In genomic region chr7:1044189-1045037, GRCh38 we compare ENCODE assay signal across 8 cellular contexts. TPM values are rescaled to one million over a fixed set of nuclear protein-coding genes. Genes with fewer than 3 reads are reported as not detected.
DNase-seq lines count a peak whose midpoint lies in the region; ATAC-seq and TF ChIP-seq lines count a peak whose summit lies in the region.

Gene GPR146 (plus strand): TSS chr7:1044546. CDS start chr7:1057516, 12,970 bp downstream.

- H3K36me3 Mint-ChIP-seq in natural killer cell treated with Interleukin-12 subunit alpha and Interleukin-12 subunit beta and Interleukin-15 and Interleukin-18, amount 100 ng/mL, for 72 hours: no peaks in the 10 kb centered on the region

- H3K4me3 ChIP-seq in fibroblast of mammary gland (ENCODE audit: control insufficient read depth, low read depth, low read length): peak within 1 kb of the TSS; percentile 42

- H3K4me3 Mint-ChIP-seq in natural killer cell treated with Interleukin-12 subunit alpha and Interleukin-12 subunit beta and Interleukin-15 and Interleukin-18, amount 100 ng/mL, for 72 hours: peak within 1 kb of the TSS; percentile 73

- H3K27me3 Mint-ChIP-seq in natural killer cell treated with Interleukin-12 subunit alpha and Interleukin-12 subunit beta and Interleukin-15 and Interleukin-18, amount 100 ng/mL, for 72 hours: peaks cover 0 to 7% of the 10 kb centered on the region in 2 donors

- no peaks in the 10 kb centered on the region for H3K9me3 Mint-ChIP-seq in natural killer cell treated with Interleukin-12 subunit alpha and Interleukin-12 subunit beta and Interleukin-15 and Interleukin-18, amount 100 ng/mL, for 72 hours

- peak; percentile 98 for DNase-seq in EL
- peak; percentile 44 to 66 for DNase-seq in Kasumi-1 (lab: John Stamatoyannopoulos, UW)
- peak; percentile 98 for DNase-seq in RPMI7951 (ENCODE audit: low read depth)
- DNase-seq in activated T-helper 1 cell treated with anti-CD3 and anti-CD28 coated beads, Interleukin-2, amount 50 U/mL, for 16 hours (ENCODE audit: low read depth in 1 of 2, low spot score in 1 of 2): peak; percentile 87 to 89
- peak; percentile 94 for DNase-seq in fibroblast of mammary gland (ENCODE audit: low read depth)
- DNase-seq in natural killer cell treated with Interleukin-12 subunit alpha and Interleukin-12 subunit beta and Interleukin-15 and Interleukin-18, amount 100 ng/mL, for 72 hours (ENCODE audit: low spot score): peak; percentile 95
- peak; percentile 89 for DNase-seq in stimulated activated naive CD4-positive, alpha-beta T cell treated with Interleukin-2 at 50 U/mL for 16 hours (lab: John Stamatoyannopoulos, UW)

- ATAC-seq in GM21825 (IDR thresholded peaks at IDR 0.05; ENCODE audit: unreplicated experiment): peak; percentile 88
- peak; percentile 97 to 99 for ATAC-seq in natural killer cell treated with Interleukin-12 subunit alpha and Interleukin-12 subunit beta and Interleukin-15 and Interleukin-18, amount 100 ng/mL, for 72 hours

- peak; percentile 42 for TF ChIP-seq CTCF in fibroblast of mammary gland (conservative IDR thresholded peaks at IDR 0.05; ENCODE audit: control insufficient read depth, insufficient read depth, low read depth, low read length)

- H3K4me1 Mint-ChIP-seq in natural killer cell treated with Interleukin-12 subunit alpha and Interleukin-12 subunit beta and Interleukin-15 and Interleukin-18, amount 100 ng/mL, for 72 hours (ENCODE audit: low read depth in 2 of 2): peaks cover 36 to 40% of the 10 kb centered on the region in 2 donors

- H3K27ac Mint-ChIP-seq in natural killer cell treated with Interleukin-12 subunit alpha and Interleukin-12 subunit beta and Interleukin-15 and Interleukin-18, amount 100 ng/mL, for 72 hours: peak within 1 kb of the TSS; percentile 35 to 84

RNA-seq across cellular contexts. Expression of gene GPR146, which starts in this region (rescaled TPM):
- total RNA-seq in RPMI7951 (2014; rRNA removed; shearing (Covaris generic)): 1.7 and 5.0 TPM in 2 replicates
- total RNA-seq in natural killer cell treated with Interleukin-12 subunit alpha and Interleukin-12 subunit beta and Interleukin-15 and Interleukin-18, amount 100 ng/mL, for 72 hours: 1 to 10 TPM in 1 of 2 donors, under 1 TPM in 1; 0.89 to 8.1 TPM

Comparison
In these comparisons a context has a peak if more than half of its experiments do, and no peak if none do; other contexts are left out.
1. Peak in every context shown above with its lines: DNase-seq, ATAC-seq and H3K4me3 ChIP-seq.